ENCODE assay signal across 19 cellular contexts in the genomic region with DNA sequence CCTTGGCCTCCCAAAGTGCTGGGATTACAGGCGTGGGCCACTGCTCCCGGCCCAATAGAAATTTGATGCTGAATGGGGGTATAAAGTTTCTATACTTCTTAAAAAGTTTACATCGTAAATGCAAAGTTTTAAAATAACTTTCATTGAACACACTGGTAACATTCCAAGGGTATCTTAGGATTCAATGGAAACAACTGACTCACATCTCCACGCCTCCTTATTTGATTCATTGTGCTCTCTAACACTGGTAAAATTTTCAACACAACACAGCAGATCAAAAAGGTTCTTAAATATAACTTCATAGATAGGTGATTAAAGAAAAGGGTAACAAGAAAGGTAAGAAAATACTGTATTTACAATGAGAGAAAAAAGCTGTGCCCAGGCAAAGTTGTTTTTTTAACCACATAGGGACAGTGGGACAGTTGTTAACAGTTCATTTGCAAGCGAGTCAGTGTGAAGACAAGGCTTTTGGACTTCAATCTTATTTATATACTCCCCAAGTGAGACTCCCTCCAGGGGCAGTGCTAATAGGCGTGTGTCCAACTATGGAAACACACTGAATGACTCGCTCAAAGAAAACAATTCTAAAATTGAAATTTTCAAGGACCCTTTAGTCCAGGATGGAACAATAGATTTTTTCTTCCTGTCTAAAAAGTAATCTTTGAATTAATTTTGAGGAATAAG.
A peak's percentile ranks its signal among the peaks of the same experiment; 100 is the strongest.
DNase-seq lines count a peak whose midpoint lies in the region; ATAC-seq, FAIRE-seq and TF ChIP-seq lines count a peak whose summit lies in the region.
"Had no signal": no experiment of that assay in that cellular context is flagged by ENCODE, and none has a peak within 500 bp of the region (broad histone marks: within the 10 kb centered on the region; RNA-seq: fewer than 3 reads in every experiment).

No MANE protein-coding gene starts in this region.

- no peak for ATAC-seq in HG02642 (IDR thresholded peaks at IDR 0.05; ENCODE audit: poor library complexity, unreplicated experiment)
- no peak for ATAC-seq in GM18909 (IDR thresholded peaks at IDR 0.05; ENCODE audit: poor library complexity, unreplicated experiment)
- ATAC-seq: activated T-helper 17 cell treated with anti-CD3 and anti-CD28 coated beads, Interleukin-2, amount 50 U/mL, for 72 hours; natural killer cell had no signal

- no peaks in the 10 kb centered on the region for H3K9me3 ChIP-seq in osteoblast (ENCODE audit: low read depth, low read length)
- H3K9me3 ChIP-seq: thyroid gland had no signal

- no peaks in the 10 kb centered on the region for H4K20me1 ChIP-seq in osteoblast (ENCODE audit: insufficient read depth, low read length)

- no peak for FAIRE-seq in RCC 7860 (lab: Jason Lieb, UNC)
- FAIRE-seq: GM12892 had no signal

- H3K27ac ChIP-seq in osteoblast (ENCODE audit: low read depth, low read length) = peak overlapping the region; percentile 80
- H3K27ac ChIP-seq: thyroid gland had no signal

- no peaks in the 10 kb centered on the region for H3K79me2 ChIP-seq in osteoblast (ENCODE audit: insufficient read depth, low read length)

- no peak overlapping the region for H2AFZ ChIP-seq in osteoblast (ENCODE audit: low read length)

- H3K4me2 ChIP-seq in osteoblast (ENCODE audit: insufficient read depth, low read length) = peak overlapping the region; percentile 51

- H3K4me3 ChIP-seq in osteoblast (ENCODE audit: insufficient read depth, low read length) = no peak overlapping the region
- H3K4me3 ChIP-seq: thyroid gland had no signal

- DNase-seq in EH (ENCODE audit: low read depth) (peak; percentile 25), NCI-H69 (lab: John Stamatoyannopoulos, UW) (peak; percentile 61), dedifferentiated amniotic fluid mesenchymal stem cell (ENCODE audit: extremely low spot score) (peak; percentile 22), osteoblast (ENCODE audit: insufficient read length, low spot score, missing footprints) (peak; percentile 76), HPDE6-E6E7 (ENCODE audit: extremely low spot score) (no peak), RCC 7860 (ENCODE audit: low spot score) (no peak)
- DNase-seq: activated CD4-positive, CD25-positive, alpha-beta regulatory T cell treated with anti-CD3 and anti-CD28 coated beads, Interleukin-2, amount 50 U/mL, for 72 hours; cortex of kidney; glutamatergic neuron; GOT3; MM.1S; natural killer cell; NCI-H1694; SHP77; thyroid gland had no signal

- no peaks in the 10 kb centered on the region for H3K36me3 ChIP-seq in osteoblast (ENCODE audit: insufficient read depth, low read length)
- H3K36me3 ChIP-seq: thyroid gland had no signal

- H3K4me1 ChIP-seq in osteoblast (ENCODE audit: insufficient read depth, low read length) = peaks cover 39% of the 10 kb centered on the region

- no peaks in the 10 kb centered on the region for H3K27me3 ChIP-seq in osteoblast (ENCODE audit: insufficient read depth, low read length)
- H3K27me3 ChIP-seq: thyroid gland had no signal

- no peak for TF ChIP-seq CTCF in osteoblast (IDR thresholded peaks at IDR 0.05; ENCODE audit: extremely low read depth, low read depth, low read length)

Comparison
In these comparisons a context has a peak if more than half of its experiments do, and no peak if none do; other contexts are left out.
1. DNase-seq: peak in EH (single experiment), NCI-H69 (single experiment), dedifferentiated amniotic fluid mesenchymal stem cell (single experiment) and osteoblast (single experiment); none in HPDE6-E6E7 (single experiment) and RCC 7860 (single experiment).